8 cellular contexts compared by ENCODE assay signal in genomic region chr5:151126199-151126645, GRCh38. TPM values are rescaled to one million over a fixed set of nuclear protein-coding genes. Genes with fewer than 3 reads are reported as not detected.
DNase-seq lines count a peak whose midpoint lies in the region; ATAC-seq lines count a peak whose summit lies in the region.

No MANE protein-coding gene starts in this region.

- H3K4me1 Mint-ChIP-seq in CD8-positive, alpha-beta memory T cell: peaks cover 30 to 61% (median 51%) of the 10 kb centered on the region in 3 donors

- CTCF ChIA-PET in CD8-positive, alpha-beta memory T cell (lab: Charles Lee): interaction anchor here (0.7 to 8.5 kb wide), 40 partner anchors 8 to 367 kb away, joined by 3 to 308 read pairs (median 5); partner anchors contain the start of genes ANXA6, CCDC69, DCTN4 and GM2A

- H3K9me3 Mint-ChIP-seq in CD8-positive, alpha-beta memory T cell: no peaks in the 10 kb centered on the region

- peaks cover 15% of the 10 kb centered on the region for H3K4me1 ChIP-seq in CD8-positive, alpha-beta memory T cell (ENCODE audit: insufficient read depth, low read length)

- peaks cover 64% of the 10 kb centered on the region for H3K36me3 ChIP-seq in CD8-positive, alpha-beta memory T cell (ENCODE audit: insufficient read depth, low read length)

- no peaks in the 10 kb centered on the region for H3K27me3 Mint-ChIP-seq in CD8-positive, alpha-beta memory T cell

- H3K27me3 ChIP-seq in CD8-positive, alpha-beta memory T cell (ENCODE audit: insufficient read depth, low read length, poor library complexity, severe bottlenecking): no peaks in the 10 kb centered on the region

- peak overlapping the region; percentile 10 to 95 (median 76) for H3K27ac Mint-ChIP-seq in CD8-positive, alpha-beta memory T cell

- H3K4me3 ChIP-seq in CD8-positive, alpha-beta memory T cell (ENCODE audit: low read length): no peak overlapping the region

- no peak overlapping the region for H3K27ac ChIP-seq in CD8-positive, alpha-beta memory T cell (ENCODE audit: low read depth, low read length)

- peaks cover 0 to 96% (median 29%) of the 10 kb centered on the region in 3 donors for H3K36me3 Mint-ChIP-seq in CD8-positive, alpha-beta memory T cell

- POLR2A ChIA-PET in CD8-positive, alpha-beta memory T cell (lab: Charles Lee): interaction anchor here (0.6 to 3.4 kb wide), 7 partner anchors 28 to 126 kb away, joined by 3 to 28 read pairs (median 4); partner anchors contain the start of genes ANXA6 and GM2A

- ATAC-seq in GM21447 (IDR thresholded peaks at IDR 0.05; ENCODE audit: unreplicated experiment): peak; percentile 20
- ATAC-seq in left lobe of liver: peak; percentile 87
- ATAC-seq in HG02938 (IDR thresholded peaks at IDR 0.05; ENCODE audit: unreplicated experiment): no peak

- peak overlapping the region in 1 of 7 donors; percentile 2 for H3K4me3 Mint-ChIP-seq in CD8-positive, alpha-beta memory T cell

- no peaks in the 10 kb centered on the region for H3K9me3 ChIP-seq in CD8-positive, alpha-beta memory T cell (ENCODE audit: low read length)

- peak; percentile 52 to 75 (median 57) for DNase-seq in CD8-positive, alpha-beta memory T cell
- DNase-seq in NCI-H146 treated with DMSO at 0.1 percent for 48 hours (lab: John Stamatoyannopoulos, UW; ENCODE audit: unreplicated experiment) (peak; percentile 8), cerebellar cortex (ENCODE audit: low spot score) (peak; percentile 78), left lobe of liver (ENCODE audit: low spot score) (peak; percentile 82)
- DNase-seq in activated CD4-positive, CD25-positive, alpha-beta regulatory T cell treated with anti-CD3 and anti-CD28 coated beads, Interleukin-2, amount 50 U/mL, for 16 hours (ENCODE audit: low read depth, low spot score): peak; percentile 50
- peak; percentile 53 to 64 for DNase-seq in stimulated activated CD4-positive, alpha-beta T cell treated with anti-CD3 and anti-CD28 coated beads, Interleukin-4, amount 100 ng/mL, for 4 hours

RNA-seq across cellular contexts. Expression of gene ANXA6, which starts 31.4 kb away (rescaled TPM):
- 100 to 1,000 TPM; 452 to 459 TPM for total RNA-seq in CD8-positive, alpha-beta memory T cell
- 351 TPM for polyA plus RNA-seq in CD8-positive, alpha-beta memory T cell
- 232 TPM for total RNA-seq in left lobe of liver

RNA-seq across cellular contexts. Expression of gene TNIP1, which starts 45.4 kb away (rescaled TPM):
- total RNA-seq in CD8-positive, alpha-beta memory T cell: 100 to 1,000 TPM; 212 to 213 TPM
- 62.4 TPM for polyA plus RNA-seq in CD8-positive, alpha-beta memory T cell
- total RNA-seq in left lobe of liver: 74.5 TPM

Comparison
In these comparisons a context has a peak if more than half of its experiments do, and no peak if none do; other contexts are left out.
1. DNase-seq: peak in every context shown above with its lines; median percentile 82 in left lobe of liver; 78 in cerebellar cortex; 58 in stimulated activated CD4-positive, alpha-beta T cell treated with anti-CD3 and anti-CD28 coated beads, Interleukin-4, amount 100 ng/mL, for 4 hours; 57 in CD8-positive, alpha-beta memory T cell; 50 in activated CD4-positive, CD25-positive, alpha-beta regulatory T cell treated with anti-CD3 and anti-CD28 coated beads, Interleukin-2, amount 50 U/mL, for 16 hours; 8 in NCI-H146 treated with DMSO at 0.1 percent for 48 hours.